Comparison of ENCODE assay signal across 19 cellular contexts in genomic region chr9:2461886-2462285, GRCh38.
DNase-seq lines count a peak whose midpoint lies in the region; ATAC-seq and TF ChIP-seq lines count a peak whose summit lies in the region.
"Had no signal": no experiment of that assay in that cellular context is flagged by ENCODE, and none has a peak within 500 bp of the region (broad histone marks: within the 10 kb centered on the region; RNA-seq: fewer than 3 reads in every experiment).

No MANE protein-coding gene starts in this region.

- no peak overlapping the region for H3K4me3 ChIP-seq in psoas muscle
- H3K4me3 ChIP-seq: BLaER1 treated with 17β-estradiol and CSF1 and Interleukin-3, amounts not matched to agents 10 nM and 100 nM; breast epithelium had no signal

- no peaks in the 10 kb centered on the region for H3K9me3 ChIP-seq in psoas muscle
- H3K9me3 ChIP-seq: breast epithelium had no signal

- 38 to 60% (median 39%) methylated on average over 5 of the region's 5 CpGs for WGBS in psoas muscle, 3 donors

- H3K27me3 ChIP-seq in psoas muscle (ENCODE audit: insufficient read depth in 3 of 3, low read length in 2 of 3), result no peaks in the 10 kb centered on the region
- H3K27me3 ChIP-seq: BLaER1 treated with 17β-estradiol and CSF1 and Interleukin-3, amounts not matched to agents 10 nM and 100 nM; breast epithelium had no signal

- no peak for ATAC-seq in psoas muscle
- ATAC-seq: esophagus mucosa; natural killer cell treated with Interleukin-12 subunit alpha and Interleukin-12 subunit beta and Interleukin-15 and Interleukin-18, amount 100 ng/mL, for 72 hours; stimulated activated effector memory CD8-positive, alpha-beta T cell treated with anti-CD3 and anti-CD28 coated beads, Interleukin-12 subunit alpha, Interleukin-12 subunit beta, amount 100 ng/mL, for 72 hours had no signal

- intact Hi-C loops in psoas muscle (cut with DNase I), result loop anchor here in 1 of 2 donors (10.0 kb wide), 1 partner anchor 263 kb away; no protein-coding TSS in a partner anchor

- peaks cover 8% of the 10 kb centered on the region for H3K4me1 ChIP-seq in psoas muscle
- H3K4me1 ChIP-seq: BLaER1 treated with 17β-estradiol and CSF1 and Interleukin-3, amounts not matched to agents 10 nM and 100 nM; breast epithelium had no signal

- no peak overlapping the region for H3K27ac ChIP-seq in psoas muscle
- H3K27ac ChIP-seq: BLaER1 treated with 17β-estradiol and CSF1 and Interleukin-3, amounts not matched to agents 10 nM and 100 nM; breast epithelium had no signal

- TF ChIP-seq CTCF in psoas muscle (IDR thresholded peaks at IDR 0.05), result no peak

- DNase-seq in EH (ENCODE audit: low read depth), result peak; percentile 17
- peak; percentile 93 for DNase-seq in NCI-H2107 treated with DMSO at 0.1 percent for 48 hours (lab: John Stamatoyannopoulos, UW; ENCODE audit: unreplicated experiment)
- peak; percentile 91 to 95 for DNase-seq in cerebellar nuclear complex (lab: John Stamatoyannopoulos, UW)
- DNase-seq in smooth muscle cell of the brain vasculature (ENCODE audit: low read depth, low spot score), result peak; percentile 18
- DNase-seq in DMS53 (lab: John Stamatoyannopoulos, UW), result no peak
- no peak for DNase-seq in psoas muscle
- no peak for DNase-seq in activated CD4-positive, alpha-beta T cell treated with anti-CD3 and anti-CD28 coated beads for 1 hour
- DNase-seq: activated CD4-positive, alpha-beta T cell treated with anti-CD3 and anti-CD28 coated beads, Interleukin-2, amount 50 U/mL, for 4 hours; activated naive CD4-positive, alpha-beta T cell treated with anti-CD3 and anti-CD28 coated beads, Interleukin-2, amount 50 U/mL, for 16 hours; activated T-cell treated with anti-CD3 and anti-CD28 coated beads, Interleukin-2, amount 50 U/mL, for 1 hour; HFFc6; islet precursor cell; NCI-H187 treated with DMSO at 0.1 percent for 48 hours; NCI-H82 had no signal

- H3K36me3 ChIP-seq in psoas muscle (ENCODE audit: insufficient read depth in 1 of 2, low read depth in 1 of 2), result no peaks in the 10 kb centered on the region
- H3K36me3 ChIP-seq: breast epithelium had no signal

Comparison
In these comparisons a context has a peak if more than half of its experiments do, and no peak if none do; other contexts are left out.
1. DNase-seq: peak in EH (single experiment), NCI-H2107 treated with DMSO at 0.1 percent for 48 hours (single experiment), cerebellar nuclear complex (2 of 2) and smooth muscle cell of the brain vasculature (single experiment); none in DMS53 (single experiment), psoas muscle (0 of 2) and activated CD4-positive, alpha-beta T cell treated with anti-CD3 and anti-CD28 coated beads for 1 hour (single experiment).